Comparison of ENCODE assay signal across 24 cellular contexts in the genomic region with DNA sequence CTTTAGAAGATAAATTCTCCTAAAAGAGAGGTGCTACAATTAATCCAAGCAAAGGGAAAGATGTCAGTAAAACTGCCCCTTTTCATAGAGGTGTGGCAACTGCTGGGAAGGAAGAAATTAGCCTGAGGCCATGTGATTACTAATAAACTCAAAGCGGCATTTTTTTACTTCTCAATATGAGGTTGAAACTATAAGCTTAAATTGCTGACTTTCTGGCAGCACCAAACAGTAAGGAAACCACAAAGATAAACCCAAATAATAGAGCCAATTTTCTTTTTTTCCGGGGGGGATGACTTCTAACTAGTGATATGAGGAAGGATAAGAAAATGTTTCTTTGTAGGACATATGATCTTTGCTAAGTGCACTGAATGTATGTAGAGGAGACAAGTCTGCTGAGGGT. TPM values are rescaled to one million over a fixed set of nuclear protein-coding genes. Genes with fewer than 3 reads are reported as not detected.
"Had no signal": no experiment of that assay in that cellular context is flagged by ENCODE, and none has a peak within 500 bp of the region (broad histone marks: within the 10 kb centered on the region; RNA-seq: fewer than 3 reads in every experiment).

No MANE protein-coding gene starts in this region.

- H3K27me3 ChIP-seq: body of pancreas, right atrium auricular region, suprapubic skin, tibial artery, upper lobe of right lung had no signal

- ATAC-seq: activated CD4-positive, CD25-positive, alpha-beta regulatory T cell treated with anti-CD3 and anti-CD28 coated beads, Interleukin-2, amount 50 U/mL, for 24 hours; body of pancreas; effector memory CD8-positive, alpha-beta T cell; natural killer cell treated with Interleukin-12 subunit alpha and Interleukin-12 subunit beta and Interleukin-15 and Interleukin-18, amount 100 ng/mL, for 72 hours; stimulated activated naive B cell treated with anti-CD40 and anti-IgM and Interleukin-4, amounts not matched to agents 10 μg/mL and 1 μg/mL and 100 μg/mL, for 72 hours; upper lobe of right lung had no signal

- H3K27ac ChIP-seq: body of pancreas, coronary artery, left ventricle myocardium inferior, right atrium auricular region, suprapubic skin, tibial artery, upper lobe of right lung, WERI-Rb-1 had no signal

- H3K27me3 Mint-ChIP-seq: activated naive CD8-positive, alpha-beta T cell; effector memory CD8-positive, alpha-beta T cell had no signal

- H3K4me1 ChIP-seq: body of pancreas, left ventricle myocardium inferior, right atrium auricular region, suprapubic skin, tibial artery, upper lobe of right lung had no signal

- DNase-seq: activated CD4-positive, alpha-beta T cell treated with anti-CD3 and anti-CD28 coated beads for 48 hours; activated CD4-positive, alpha-beta T cell treated with anti-CD3 and anti-CD28 coated beads, Interleukin-2, amount 50 U/mL, for 48 hours; activated CD8-positive, alpha-beta memory T cell treated with anti-CD3 and anti-CD28 coated beads for 24 hours; activated effector memory CD4-positive, alpha-beta T cell treated with Interleukin-2 at 50 U/mL for 16 hours; activated naive CD4-positive, alpha-beta T cell treated with Interleukin-2 at 50 U/mL for 16 hours; anterior cingulate cortex; body of pancreas; effector memory CD8-positive, alpha-beta T cell; left ventricle myocardium inferior; mesendoderm; stimulated activated CD4-positive, alpha-beta T cell treated with anti-CD3 and anti-CD28 coated beads, Interleukin-2, amount 100 ng/mL, for 24 hours; stimulated activated naive B cell treated with anti-CD40 and anti-IgM and Interleukin-4, amounts not matched to agents 10 μg/mL and 1 μg/mL and 100 μg/mL, for 72 hours; T1000; tibial artery; upper lobe of right lung; WERI-Rb-1 had no signal

- H3K4me1 Mint-ChIP-seq: stimulated activated naive B cell treated with anti-CD40 and anti-IgM and Interleukin-4, amounts not matched to agents 10 μg/mL and 1 μg/mL and 100 μg/mL, for 72 hours had no signal

- H3K36me3 Mint-ChIP-seq: activated naive CD8-positive, alpha-beta T cell; natural killer cell treated with Interleukin-12 subunit alpha and Interleukin-12 subunit beta and Interleukin-15 and Interleukin-18, amount 100 ng/mL, for 72 hours; stimulated activated naive B cell treated with anti-CD40 and anti-IgM and Interleukin-4, amounts not matched to agents 10 μg/mL and 1 μg/mL and 100 μg/mL, for 72 hours had no signal

- H3K4me3 Mint-ChIP-seq: activated naive CD8-positive, alpha-beta T cell; effector memory CD8-positive, alpha-beta T cell; natural killer cell treated with Interleukin-12 subunit alpha and Interleukin-12 subunit beta and Interleukin-15 and Interleukin-18, amount 100 ng/mL, for 72 hours; stimulated activated naive B cell treated with anti-CD40 and anti-IgM and Interleukin-4, amounts not matched to agents 10 μg/mL and 1 μg/mL and 100 μg/mL, for 72 hours had no signal

- H3K36me3 ChIP-seq: left ventricle myocardium inferior, right atrium auricular region, suprapubic skin, tibial artery, upper lobe of right lung, WERI-Rb-1 had no signal

- H3K9me3 ChIP-seq: body of pancreas, left ventricle myocardium inferior, right atrium auricular region, suprapubic skin, tibial artery, upper lobe of right lung had no signal

- H3K4me3 ChIP-seq: body of pancreas, coronary artery, left ventricle myocardium inferior, lung, right atrium auricular region, smooth muscle cell, suprapubic skin, tibial artery, upper lobe of right lung had no signal

- H3K27ac Mint-ChIP-seq: activated naive CD8-positive, alpha-beta T cell; effector memory CD8-positive, alpha-beta T cell; natural killer cell treated with Interleukin-12 subunit alpha and Interleukin-12 subunit beta and Interleukin-15 and Interleukin-18, amount 100 ng/mL, for 72 hours; stimulated activated naive B cell treated with anti-CD40 and anti-IgM and Interleukin-4, amounts not matched to agents 10 μg/mL and 1 μg/mL and 100 μg/mL, for 72 hours had no signal

RNA-seq across cellular contexts. Expression of a gene that starts 30.9 kb away (rescaled TPM):
- total RNA-seq: natural killer cell treated with Interleukin-12 subunit alpha and Interleukin-12 subunit beta and Interleukin-15 and Interleukin-18, amount 100 ng/mL, for 72 hours had no signal
